8 cellular contexts compared by ENCODE assay signal in genomic region chr2:85390941-85391669, GRCh38. TPM values are rescaled to one million over a fixed set of nuclear protein-coding genes. Genes with fewer than 3 reads are reported as not detected.
DNase-seq lines count a peak whose midpoint lies in the region; ATAC-seq and TF ChIP-seq lines count a peak whose summit lies in the region.

No MANE protein-coding gene starts in this region.

- no peaks in the 10 kb centered on the region for H3K4me1 ChIP-seq in Peyer's patch
- H3K4me1 ChIP-seq in heart left ventricle = no peaks in the 10 kb centered on the region

- H3K27me3 ChIP-seq in Peyer's patch (no peaks in the 10 kb centered on the region), heart left ventricle (no peaks in the 10 kb centered on the region)

- H3K9me3 ChIP-seq in Peyer's patch (no peaks in the 10 kb centered on the region), heart left ventricle (no peaks in the 10 kb centered on the region)

- intact Hi-C loops in heart left ventricle (cut with DNase I) = no loop called here

- H3K27ac ChIP-seq in Peyer's patch (peak overlapping the region in 1 of 4 donors; percentile 71), heart left ventricle (no peak overlapping the region)

- 84 to 90% (median 88%) methylated on average over 7 to 11 of the region's 11 CpGs for WGBS in heart left ventricle, 4 donors

- peak; percentile 28 for DNase-seq in SIG-M5 treated with dmso at 0.1 percent for 504 hours (lab: John Stamatoyannopoulos, UW; ENCODE audit: unreplicated experiment)
- DNase-seq in SIG-M5 (lab: John Stamatoyannopoulos, UW) = no peak
- peak; percentile 74 to 87 (median 82) for DNase-seq in Peyer's patch
- DNase-seq in activated T-helper 9 cell treated with anti-CD3 and anti-CD28 coated beads, Interleukin-2, amount 50 U/mL, for 16 hours (ENCODE audit: low read depth) = peak; percentile 55
- DNase-seq in heart left ventricle = peak; percentile 29 to 80 (median 50)
- DNase-seq in stimulated activated CD4-positive, alpha-beta T cell treated with anti-CD3 and anti-CD28 coated beads, Interleukin-12 subunit alpha, Interleukin-12 subunit beta, amount 100 ng/mL, for 48 hours (ENCODE audit: low read depth in 2 of 3, low spot score in 1 of 3) = peak; percentile 34 to 72 (median 62)
- DNase-seq in DMS79 (lab: John Stamatoyannopoulos, UW) = no peak

- TF ChIP-seq CTCF in Peyer's patch (IDR thresholded peaks at IDR 0.05) = peak; percentile 40 to 75 (median 68)
- TF ChIP-seq CTCF in heart left ventricle (IDR thresholded peaks at IDR 0.05) = peak; percentile 22 to 66 (median 49)

- H3K36me3 ChIP-seq in Peyer's patch (peaks cover 0 to 56% (median 0%) of the 10 kb centered on the region in 3 donors), heart left ventricle (peaks cover 0 to 92% (median 50%) of the 10 kb centered on the region in 9 donors)

- no peak overlapping the region for H3K4me3 ChIP-seq in Peyer's patch
- no peak overlapping the region for H3K4me3 ChIP-seq in heart left ventricle

- TF ChIP-seq POLR2A in Peyer's patch (IDR thresholded peaks at IDR 0.05) (no peak), heart left ventricle (IDR thresholded peaks at IDR 0.05) (no peak)

- ATAC-seq in heart left ventricle = peak in 3 of 4 donors; percentile 50 to 59 (median 57)
- ATAC-seq in GM19351 (IDR thresholded peaks at IDR 0.05; ENCODE audit: unreplicated experiment) = no peak

RNA-seq across cellular contexts. Expression of gene CAPG, which starts 19.1 kb away (rescaled TPM):
- total RNA-seq in Peyer's patch (10 to 100 TPM; 22.4 to 61.9 (median 33.2) TPM), heart left ventricle (10 to 100 TPM in 3 of 9 donors, 1 to 10 TPM in 6; 2.8 to 91.6 (median 4.5) TPM)
- 10 to 100 TPM in 1 of 2 donors, 1 to 10 TPM in 1; 2.9 to 15.6 TPM for polyA plus RNA-seq in heart left ventricle

RNA-seq across cellular contexts. Expression of gene SH2D6, which starts 27.4 kb away (rescaled TPM):
- 10 to 100 TPM; 12.4 to 38.0 (median 15.2) TPM for total RNA-seq in Peyer's patch
- total RNA-seq in heart left ventricle = not detected
- polyA plus RNA-seq in heart left ventricle = not detected

RNA-seq across cellular contexts. Expression of gene ELMOD3, which starts 36.5 kb away (rescaled TPM):
- total RNA-seq in Peyer's patch (10 to 100 TPM; 28.1 to 49.4 (median 45.8) TPM), heart left ventricle (10 to 100 TPM in 4 of 9 donors, 1 to 10 TPM in 5; 6.0 to 18.0 (median 9.5) TPM)
- 10 to 100 TPM; 10.2 to 12.5 TPM for polyA plus RNA-seq in heart left ventricle

RNA-seq across cellular contexts. Expression of gene RETSAT, which starts 36.8 kb away (rescaled TPM):
- 100 to 1,000 TPM in 3 of 4 donors, 10 to 100 TPM in 1; 47.0 to 719 (median 473) TPM for total RNA-seq in Peyer's patch
- total RNA-seq in heart left ventricle = 10 to 100 TPM; 27.5 to 74.9 (median 50.9) TPM
- polyA plus RNA-seq in heart left ventricle = 10 to 100 TPM; 22.5 to 36.3 TPM

Comparison
In these comparisons a context has a peak if more than half of its experiments do, and no peak if none do; other contexts are left out.
1. DNase-seq: peak in SIG-M5 treated with dmso at 0.1 percent for 504 hours (single experiment), Peyer's patch (3 of 3), activated T-helper 9 cell treated with anti-CD3 and anti-CD28 coated beads, Interleukin-2, amount 50 U/mL, for 16 hours (single experiment), heart left ventricle (5 of 5) and stimulated activated CD4-positive, alpha-beta T cell treated with anti-CD3 and anti-CD28 coated beads, Interleukin-12 subunit alpha, Interleukin-12 subunit beta, amount 100 ng/mL, for 48 hours (3 of 3); none in SIG-M5 (single experiment) and DMS79 (single experiment).
2. RNA of gene SH2D6, which starts 27.4 kb away (total RNA-seq): 12.4 to 38.0 TPM in Peyer's patch; not detected in heart left ventricle; every median in the first group is over 10 times any median in the second.